33 cellular contexts compared by ENCODE assay signal in genomic region chr13:74778087-74778486, GRCh38.
DNase-seq lines count a peak whose midpoint lies in the region; ATAC-seq, FAIRE-seq and TF ChIP-seq lines count a peak whose summit lies in the region.
"Had no signal": no experiment of that assay in that cellular context is flagged by ENCODE, and none has a peak within 500 bp of the region (broad histone marks: within the 10 kb centered on the region; RNA-seq: fewer than 3 reads in every experiment).

No MANE protein-coding gene starts in this region.

- H3K9me3 ChIP-seq in HepG2 (ENCODE audit: low read length) (no peaks in the 10 kb centered on the region), right lobe of liver (no peaks in the 10 kb centered on the region), GM12878 (replicated peaks; ENCODE audit: control insufficient read depth, insufficient read depth, low read length) (no peaks in the 10 kb centered on the region), K562 (replicated peaks; ENCODE audit: control insufficient read depth, insufficient read depth, low read depth, low read length) (no peaks in the 10 kb centered on the region)
- H3K9me3 ChIP-seq: A549; BE2C; BLaER1; BLaER1 treated with 17β-estradiol and CSF1 and Interleukin-3, amounts not matched to agents 10 nM and 100 nM; Caco-2 had no signal

- no peaks in the 10 kb centered on the region for H4K20me1 ChIP-seq in HepG2 (ENCODE audit: insufficient read depth, low read length)
- no peaks in the 10 kb centered on the region for H4K20me1 ChIP-seq in GM12878 (ENCODE audit: control insufficient read depth, insufficient read depth)
- H4K20me1 ChIP-seq in K562 (replicated peaks; ENCODE audit: control insufficient read depth, insufficient read depth, low read length) = no peaks in the 10 kb centered on the region
- H4K20me1 ChIP-seq: BLaER1; BLaER1 treated with 17β-estradiol and CSF1 and Interleukin-3, amounts not matched to agents 10 nM and 100 nM had no signal

- H3K27me3 ChIP-seq in HepG2 (ENCODE audit: control insufficient read depth in 1 of 2, insufficient read depth in 2 of 2, low read length in 2 of 2) (no peaks in the 10 kb centered on the region), right lobe of liver (no peaks in the 10 kb centered on the region), GM12878 (replicated peaks in 1 of 2; ENCODE audit: control insufficient read depth in 2 of 2, insufficient read depth in 2 of 2, low read length in 1 of 2) (no peaks in the 10 kb centered on the region), K562 (ENCODE audit: control insufficient read depth in 2 of 2, insufficient read depth in 2 of 2, low read length in 2 of 2) (no peaks in the 10 kb centered on the region)
- H3K27me3 ChIP-seq: BE2C; BLaER1; BLaER1 treated with 17β-estradiol and CSF1 and Interleukin-3, amounts not matched to agents 10 nM and 100 nM had no signal

- ATAC-seq in HepG2 (no peak), right lobe of liver (no peak), GM12878 (no peak), K562 (no peak)
- ATAC-seq in stimulated activated naive CD8-positive, alpha-beta T cell treated with anti-CD3 and anti-CD28 coated beads, Interleukin-15, Interleukin-2, amounts not matched to agents 100 U/mL and 50 U/mL, for 24 hours = no peak
- ATAC-seq: A549; CD8-positive, alpha-beta T cell had no signal

- intact Hi-C loops in HepG2 (cut with micrococcal nuclease; ENCODE audit: unreplicated experiment) = no loop called here
- intact Hi-C loops in right lobe of liver (cut with DNase I) = no loop called here
- intact Hi-C loops in GM12878 (cut with micrococcal nuclease; ENCODE audit: unreplicated experiment) = loop anchor here (5.0 kb wide), 1 partner anchor 51 kb away; no protein-coding TSS in a partner anchor
- intact Hi-C loops in K562 (cut with micrococcal nuclease) = no loop called here

- DNase-seq in HepG2 (ENCODE audit: low spot score) (no peak), right lobe of liver (no peak), GM12878 (ENCODE audit: low read depth, low spot score) (no peak), K562 (ENCODE audit: extremely low read depth in 1 of 4, low spot score in 3 of 4) (no peak), amniotic stem cell (lab: John Stamatoyannopoulos, UW) (no peak)
- DNase-seq in stimulated activated naive CD8-positive, alpha-beta T cell treated with anti-CD3 and anti-CD28 coated beads, Interleukin-15, Interleukin-2, amounts not matched to agents 100 U/mL and 50 U/mL, for 24 hours = no peak
- DNase-seq: 8988T; ACHN; AML-193; BE2C; C1 segment of cervical spinal cord; Caco-2; Calu3; CD4-positive, alpha-beta memory T cell; CD4-positive, alpha-beta T cell; CD4-positive, CD25-positive, alpha-beta regulatory T cell; CD8-positive, alpha-beta memory T cell; CD8-positive, alpha-beta T cell; COR-L47; DMS 273 treated with DMSO at 0.1 percent for 48 hours; DMS153; DMS53; DMS79; DMS79 treated with DMSO at 0.1 percent for 48 hours; DND-41; EL had no signal

- no peaks in the 10 kb centered on the region for H3K9me1 ChIP-seq in K562 (ENCODE audit: control insufficient read depth, insufficient read depth, low read length)

- BruUV-seq in HepG2 (replicated peaks; lab: Mats Ljungman, UMichigan) (no TSS peak), GM12878 (replicated peaks; lab: Mats Ljungman, UMichigan) (no TSS peak), K562 (replicated peaks; lab: Mats Ljungman, UMichigan) (no TSS peak)

- FAIRE-seq in HepG2 (lab: Jason Lieb, UNC) = no peak
- FAIRE-seq in GM12878 (lab: Jason Lieb, UNC) = no peak
- FAIRE-seq in K562 (lab: Jason Lieb, UNC) = no peak
- FAIRE-seq: A204.1, A549, D721Med had no signal

- RAD21 ChIA-PET in GM12878 (lab: Charles Lee; ENCODE audit: unreplicated experiment) = interaction anchor here (0.7 kb wide), 1 partner anchor 296 kb away, joined by 3 read pairs; no protein-coding TSS in a partner anchor

- POLR2A ChIA-PET in HepG2 (lab: Yijun Ruan, JAX) = no interaction called here
- POLR2A ChIA-PET in GM12878 (lab: Charles Lee) = no interaction called here
- POLR2A ChIA-PET in K562 (lab: Yijun Ruan, JAX) = no interaction called here

- H3K79me2 ChIP-seq in HepG2 (ENCODE audit: insufficient read depth, low read length) (no peaks in the 10 kb centered on the region), GM12878 (ENCODE audit: control insufficient read depth, insufficient read depth, low read length) (no peaks in the 10 kb centered on the region), K562 (ENCODE audit: control insufficient read depth, insufficient read depth, low read length) (no peaks in the 10 kb centered on the region)

- H3K27ac ChIP-seq in HepG2 (ENCODE audit: extremely low read length, insufficient read depth, low read length) (no peak overlapping the region), right lobe of liver (no peak overlapping the region), GM12878 (ENCODE audit: control insufficient read depth, insufficient read depth) (no peak overlapping the region), K562 (ENCODE audit: extremely low read depth, low read depth, low read length) (no peak overlapping the region)
- H3K27ac ChIP-seq: 22Rv1; A549; BLaER1; BLaER1 treated with 17β-estradiol and CSF1 and Interleukin-3, amounts not matched to agents 10 nM and 100 nM; C4-2B had no signal

- H3K4me3 ChIP-seq in HepG2 (replicated peaks in 1 of 3; ENCODE audit: insufficient read depth in 1 of 3, low read depth in 2 of 3, low read length in 3 of 3) (no peak overlapping the region), right lobe of liver (no peak overlapping the region), GM12878 (no peak overlapping the region), K562 (no peak overlapping the region)
- H3K4me3 ChIP-seq: A549; BLaER1; BLaER1 treated with 17β-estradiol and CSF1 and Interleukin-3, amounts not matched to agents 10 nM and 100 nM had no signal

- SMC1A ChIA-PET in GM12878 (lab: Charles Lee; ENCODE audit: uncharacterized antibody, unreplicated experiment) = interaction anchor here (1.7 kb wide), 1 partner anchor 9 kb away, joined by 6 read pairs; no protein-coding TSS in a partner anchor

- H3K9ac ChIP-seq in HepG2 (ENCODE audit: insufficient read depth, low read depth, low read length) = no peak overlapping the region
- no peak overlapping the region for H3K9ac ChIP-seq in GM12878 (ENCODE audit: control insufficient read depth, insufficient read depth, low read length)
- no peak overlapping the region for H3K9ac ChIP-seq in K562 (ENCODE audit: insufficient read depth in 1 of 2, low read depth in 2 of 2, low read length in 2 of 2)
- H3K9ac ChIP-seq: BLaER1; BLaER1 treated with 17β-estradiol and CSF1 and Interleukin-3, amounts not matched to agents 10 nM and 100 nM had no signal

- CTCF ChIA-PET in HepG2 (lab: Yijun Ruan, JAX; ENCODE audit: low intra/inter-chr PET ratio, low total read pairs) (no interaction called here), GM12878 (lab: Yijun Ruan, JAX) (interaction anchor here (1.0 kb wide), 1 partner anchor 13 kb away, joined by 3 read pairs; no protein-coding TSS in a partner anchor), K562 (lab: Yijun Ruan, JAX; ENCODE audit: low intra/inter-chr PET ratio) (no interaction called here)

- no peak for TF ChIP-seq EP300 in HepG2 (IDR thresholded peaks at IDR 0.05; ENCODE audit: low read depth in 2 of 2, low read length in 2 of 2)
- no peak for TF ChIP-seq EP300 in HepG2 (CRISPR knock-in tag; IDR thresholded peaks at IDR 0.05; ENCODE audit: borderline replicate concordance)
- no peak for TF ChIP-seq EP300 in GM12878 (IDR thresholded peaks at IDR 0.05; ENCODE audit: borderline replicate concordance in 1 of 2, control insufficient read depth in 1 of 2, low read depth in 2 of 2, low read length in 2 of 2)
- TF ChIP-seq EP300 in K562 (IDR thresholded peaks at IDR 0.05; ENCODE audit: low read length) = no peak

- TF ChIP-seq CTCF in HepG2 (CRISPR knock-in tag; IDR thresholded peaks at IDR 0.05) (no peak), right lobe of liver (IDR thresholded peaks at IDR 0.05) (no peak), GM12878 (IDR thresholded peaks at IDR 0.05 in 2 of 3, conservative IDR thresholded peaks at IDR 0.05 in 1 of 3; ENCODE audit: control insufficient read depth in 2 of 3, extremely low read depth in 1 of 3, insufficient read depth in 1 of 3, low read depth in 3 of 3, low read length in 3 of 3) (no peak), K562 (IDR thresholded peaks at IDR 0.05 in 2 of 3, conservative IDR thresholded peaks at IDR 0.05 in 1 of 3; ENCODE audit: insufficient read depth in 2 of 3, low read depth in 1 of 3, low read length in 3 of 3) (no peak)

- no peak for TF ChIP-seq RAD21 in HepG2 (CRISPR knock-in tag; IDR thresholded peaks at IDR 0.05)
- no peak for TF ChIP-seq RAD21 in GM12878 (IDR thresholded peaks at IDR 0.05; ENCODE audit: insufficient read depth, low read depth, low read length)
- TF ChIP-seq RAD21 in K562 (CRISPR knock-in tag; conservative IDR thresholded peaks at IDR 0.05 in 1 of 2, IDR thresholded peaks at IDR 0.05 in 1 of 2) = no peak

- H2AFZ ChIP-seq in HepG2 (ENCODE audit: low read length) (no peak overlapping the region), GM12878 (ENCODE audit: control insufficient read depth, low read depth, low read length) (no peak overlapping the region), K562 (ENCODE audit: low read depth, low read length) (no peak overlapping the region)

- no peaks in the 10 kb centered on the region for H3K4me1 ChIP-seq in HepG2 (ENCODE audit: insufficient read depth, low read length)
- H3K4me1 ChIP-seq in right lobe of liver = no peaks in the 10 kb centered on the region
- H3K4me1 ChIP-seq in GM12878 (ENCODE audit: control insufficient read depth, insufficient read depth, low read length) = no peaks in the 10 kb centered on the region
- no peaks in the 10 kb centered on the region for H3K4me1 ChIP-seq in K562 (replicated peaks in 1 of 2; ENCODE audit: control insufficient read depth in 2 of 2, insufficient read depth in 2 of 2, low read length in 2 of 2)
- H3K4me1 ChIP-seq: A549; BE2C; BLaER1; BLaER1 treated with 17β-estradiol and CSF1 and Interleukin-3, amounts not matched to agents 10 nM and 100 nM; Caco-2 had no signal

- H3K4me2 ChIP-seq in HepG2 (ENCODE audit: low read depth, low read length) (no peak overlapping the region), GM12878 (ENCODE audit: control insufficient read depth, insufficient read depth) (no peak overlapping the region), K562 (ENCODE audit: insufficient read depth, low read length) (no peak overlapping the region)
- H3K4me2 ChIP-seq: A549; BLaER1; BLaER1 treated with 17β-estradiol and CSF1 and Interleukin-3, amounts not matched to agents 10 nM and 100 nM had no signal

- WGBS in HepG2 (ENCODE audit: low lambda C conversion rate) = 4% methylated on average over 4 of the region's 4 CpGs
- WGBS in right lobe of liver (ENCODE audit: insufficient coverage, low coverage, low lambda C conversion rate, missing lambda C conversion rate) = 38% methylated on average over 4 of the region's 4 CpGs
- WGBS in GM12878 (ENCODE audit: insufficient coverage, insufficient replicate concordance, low lambda C conversion rate, missing lambda C conversion rate) = 1% methylated on average over 4 of the region's 4 CpGs
- 8% methylated on average over 4 of the region's 4 CpGs for WGBS in K562 (ENCODE audit: insufficient coverage, low coverage, missing lambda C conversion rate)

- H3K36me3 ChIP-seq in HepG2 (replicated peaks in 1 of 2; ENCODE audit: control insufficient read depth in 1 of 2, insufficient read depth in 2 of 2, low read length in 2 of 2) (no peaks in the 10 kb centered on the region), right lobe of liver (no peaks in the 10 kb centered on the region), GM12878 (ENCODE audit: control insufficient read depth in 2 of 2, insufficient read depth in 2 of 2, low read length in 1 of 2) (no peaks in the 10 kb centered on the region), K562 (ENCODE audit: control insufficient read depth, insufficient read depth, low read length) (no peaks in the 10 kb centered on the region)
- H3K36me3 ChIP-seq: BE2C; BLaER1; BLaER1 treated with 17β-estradiol and CSF1 and Interleukin-3, amounts not matched to agents 10 nM and 100 nM had no signal

- TF ChIP-seq POLR2A in HepG2 (IDR thresholded peaks at IDR 0.05; ENCODE audit: insufficient read depth in 1 of 2, low read depth in 2 of 2, low read length in 2 of 2) = no peak
- no peak for TF ChIP-seq POLR2A in right lobe of liver (IDR thresholded peaks at IDR 0.05)
- TF ChIP-seq POLR2A in GM12878 (IDR thresholded peaks at IDR 0.05; ENCODE audit: low read depth, low read length) = no peak
- TF ChIP-seq POLR2A in K562 (conservative IDR thresholded peaks at IDR 0.05) = no peak

- in situ Hi-C loops in HepG2 (cut with HindIII; ENCODE audit: extremely low pct_ligation_motif_present, low pct_unique_long_range_greater_than_20kb) (no loop called here), GM12878 (cut with MboI) (no loop called here), K562 (cut with MboI) (no loop called here)

Comparison
In these comparisons a context has a peak if more than half of its experiments do, and no peak if none do; other contexts are left out.
1. Of the 241 proteins assayed by ChIP-seq in both HepG2 and K562: peak only in HepG2: MAFF; only in K562: none; in both: none; in neither: 237; mixed calls (peak in some experiments, not most) for 3.